18 cellular contexts compared by ENCODE assay signal in genomic region chr1:64921761-64922160, GRCh38. TPM values are rescaled to one million over a fixed set of nuclear protein-coding genes. Genes with fewer than 3 reads are reported as not detected.
DNase-seq lines count a peak whose midpoint lies in the region; ATAC-seq, FAIRE-seq and TF ChIP-seq lines count a peak whose summit lies in the region.
"Had no signal": no experiment of that assay in that cellular context is flagged by ENCODE, and none has a peak within 500 bp of the region (broad histone marks: within the 10 kb centered on the region; RNA-seq: fewer than 3 reads in every experiment).

No MANE protein-coding gene starts in this region.

- H3K79me2 ChIP-seq in hepatocyte, result peaks cover 83% of the 10 kb centered on the region

- H4K20me1 ChIP-seq in hepatocyte (ENCODE audit: insufficient read depth, poor library complexity, severe bottlenecking), result peaks cover 4% of the 10 kb centered on the region

- H3K9me2 ChIP-seq in hepatocyte (replicated peaks; ENCODE audit: insufficient read depth), result no peaks in the 10 kb centered on the region

- TF ChIP-seq CTCF in hepatocyte (IDR thresholded peaks at IDR 0.05; ENCODE audit: poor library complexity), result no peak
- no peak for TF ChIP-seq CTCF in Peyer's patch (IDR thresholded peaks at IDR 0.05)
- no peak for TF ChIP-seq CTCF in heart left ventricle (IDR thresholded peaks at IDR 0.05)

- no peak for ATAC-seq in activated T-cell treated with anti-CD3 and anti-CD28 coated beads, Interleukin-2, amount 50 U/mL, for 4 hours
- ATAC-seq in heart left ventricle (no peak), GM18867 (IDR thresholded peaks at IDR 0.05; ENCODE audit: unreplicated experiment) (no peak)
- ATAC-seq: GM23338, right cardiac atrium had no signal

- H3K27me3 ChIP-seq in hepatocyte (no peaks in the 10 kb centered on the region), small intestine (ENCODE audit: control insufficient read depth in 2 of 2, insufficient read depth in 2 of 2, low read length in 2 of 2) (no peaks in the 10 kb centered on the region), Peyer's patch (no peaks in the 10 kb centered on the region), heart left ventricle (no peaks in the 10 kb centered on the region)
- H3K27me3 ChIP-seq: colonic mucosa, neural progenitor cell had no signal

- H3K27me3 Mint-ChIP-seq in activated T-cell treated with anti-CD3 and anti-CD28 coated beads, Interleukin-2, amount 50 U/mL, for 4 hours (ENCODE audit: low read depth), result no peaks in the 10 kb centered on the region
- no peaks in the 10 kb centered on the region for H3K27me3 Mint-ChIP-seq in activated T-helper 1 cell treated with anti-CD3 and anti-CD28 coated beads, Interleukin-12 subunit alpha, Interleukin-12 subunit beta, Interleukin-2, Interleukin-4 antibody, amounts not matched to agents 30 ng/mL and 10 ng/mL and 1 ng/mL, durations not matched to agents 14 hours and 24 hours and 36 hours (ENCODE audit: insufficient read depth)
- H3K27me3 Mint-ChIP-seq: activated CD8-positive, alpha-beta memory T cell treated with anti-CD3 and anti-CD28 coated beads, Interleukin-2, amount 10 ng/mL, durations not matched to agents 7 days and 5 days had no signal

- H3K9me3 ChIP-seq in hepatocyte (ENCODE audit: low read depth) (no peaks in the 10 kb centered on the region), small intestine (ENCODE audit: control insufficient read depth, low read depth) (no peaks in the 10 kb centered on the region), Peyer's patch (no peaks in the 10 kb centered on the region), heart left ventricle (no peaks in the 10 kb centered on the region)
- H3K9me3 ChIP-seq: colonic mucosa had no signal

- H3K36me3 ChIP-seq in hepatocyte (replicated peaks; ENCODE audit: insufficient read depth, low read depth) (no peaks in the 10 kb centered on the region), small intestine (ENCODE audit: control insufficient read depth in 2 of 2, insufficient read depth in 2 of 2, low read length in 2 of 2) (no peaks in the 10 kb centered on the region), Peyer's patch (no peaks in the 10 kb centered on the region), heart left ventricle (no peaks in the 10 kb centered on the region)
- H3K36me3 ChIP-seq: colonic mucosa, neural progenitor cell had no signal

- peaks cover 18% of the 10 kb centered on the region for H3K36me3 Mint-ChIP-seq in activated T-cell treated with anti-CD3 and anti-CD28 coated beads, Interleukin-2, amount 50 U/mL, for 4 hours (ENCODE audit: insufficient read depth)
- peaks cover 28% of the 10 kb centered on the region for H3K36me3 Mint-ChIP-seq in activated T-helper 1 cell treated with anti-CD3 and anti-CD28 coated beads, Interleukin-12 subunit alpha, Interleukin-12 subunit beta, Interleukin-2, Interleukin-4 antibody, amounts not matched to agents 30 ng/mL and 10 ng/mL and 1 ng/mL, durations not matched to agents 14 hours and 24 hours and 36 hours (ENCODE audit: low read depth)
- H3K36me3 Mint-ChIP-seq: neural progenitor cell had no signal

- FAIRE-seq in small intestine (lab: Jason Lieb, UNC), result no peak

- peak overlapping the region; percentile 44 for H3K4me3 Mint-ChIP-seq in activated T-cell treated with anti-CD3 and anti-CD28 coated beads, Interleukin-2, amount 50 U/mL, for 4 hours
- H3K4me3 Mint-ChIP-seq in activated T-helper 1 cell treated with anti-CD3 and anti-CD28 coated beads, Interleukin-12 subunit alpha, Interleukin-12 subunit beta, Interleukin-2, Interleukin-4 antibody, amounts not matched to agents 30 ng/mL and 10 ng/mL and 1 ng/mL, durations not matched to agents 14 hours and 24 hours and 36 hours, result peak overlapping the region; percentile 58
- H3K4me3 Mint-ChIP-seq: activated CD8-positive, alpha-beta memory T cell treated with anti-CD3 and anti-CD28 coated beads, Interleukin-2, amount 10 ng/mL, durations not matched to agents 7 days and 5 days; GM23338; neural progenitor cell had no signal

- H2AFZ ChIP-seq in hepatocyte, result no peak overlapping the region
- H2AFZ ChIP-seq: GM23338, neural progenitor cell had no signal

- H3K27ac Mint-ChIP-seq in activated T-helper 1 cell treated with anti-CD3 and anti-CD28 coated beads, Interleukin-12 subunit alpha, Interleukin-12 subunit beta, Interleukin-2, Interleukin-4 antibody, amounts not matched to agents 30 ng/mL and 10 ng/mL and 1 ng/mL, durations not matched to agents 14 hours and 24 hours and 36 hours, result peak overlapping the region; percentile 93
- H3K27ac Mint-ChIP-seq: activated CD8-positive, alpha-beta memory T cell treated with anti-CD3 and anti-CD28 coated beads, Interleukin-2, amount 10 ng/mL, durations not matched to agents 7 days and 5 days; GM23338; neural progenitor cell had no signal

- H3K9me3 Mint-ChIP-seq in activated T-cell treated with anti-CD3 and anti-CD28 coated beads, Interleukin-2, amount 50 U/mL, for 4 hours, result no peaks in the 10 kb centered on the region
- H3K9me3 Mint-ChIP-seq in activated T-helper 1 cell treated with anti-CD3 and anti-CD28 coated beads, Interleukin-12 subunit alpha, Interleukin-12 subunit beta, Interleukin-2, Interleukin-4 antibody, amounts not matched to agents 30 ng/mL and 10 ng/mL and 1 ng/mL, durations not matched to agents 14 hours and 24 hours and 36 hours, result no peaks in the 10 kb centered on the region
- H3K9me3 Mint-ChIP-seq: GM23338 had no signal

- no peak for DNase-seq in activated T-cell treated with anti-CD3 and anti-CD28 coated beads, Interleukin-2, amount 50 U/mL, for 4 hours
- no peak for DNase-seq in activated T-cell treated with anti-CD3 and anti-CD28 coated beads, Interleukin-2, amount 50 U/mL, for 1 hour
- DNase-seq in activated T-helper 1 cell treated with anti-CD3 and anti-CD28 coated beads, Interleukin-12 subunit alpha, Interleukin-12 subunit beta, Interleukin-2, Interleukin-4 antibody, amounts not matched to agents 30 ng/mL and 10 ng/mL and 1 ng/mL, durations not matched to agents 14 hours and 24 hours and 36 hours (ENCODE audit: low spot score), result no peak
- no peak for DNase-seq in hepatocyte (ENCODE audit: low spot score)
- peak; percentile 85 for DNase-seq in small intestine
- no peak for DNase-seq in Peyer's patch
- no peak for DNase-seq in heart left ventricle
- DNase-seq: activated CD8-positive, alpha-beta memory T cell treated with anti-CD3 and anti-CD28 coated beads, Interleukin-2, amount 10 ng/mL, durations not matched to agents 7 days and 5 days; amygdala; colonic mucosa; DMS153; NCI-H1048; NCI-H2171 treated with DMSO at 0.1 percent for 48 hours; right cardiac atrium; stimulated activated CD4-positive, alpha-beta T cell treated with anti-CD3 and anti-CD28 coated beads, Interleukin-4, amount 100 ng/mL, for 4 hours had no signal

- no peak overlapping the region for H3K27ac ChIP-seq in hepatocyte
- no peak overlapping the region for H3K27ac ChIP-seq in small intestine (ENCODE audit: low read depth in 1 of 2, low read length in 1 of 2)
- H3K27ac ChIP-seq in Peyer's patch, result peak overlapping the region in 1 of 4 donors; percentile 32
- H3K27ac ChIP-seq in heart left ventricle, result no peak overlapping the region
- H3K27ac ChIP-seq: colonic mucosa, neural progenitor cell had no signal

- TF ChIP-seq POLR2A in Peyer's patch (IDR thresholded peaks at IDR 0.05) (no peak), heart left ventricle (IDR thresholded peaks at IDR 0.05) (no peak)

- H3K4me2 ChIP-seq in hepatocyte, result peak overlapping the region; percentile 25
- H3K4me2 ChIP-seq: GM23338, neural progenitor cell had no signal

- peaks cover 94% of the 10 kb centered on the region for H3K4me1 Mint-ChIP-seq in activated T-cell treated with anti-CD3 and anti-CD28 coated beads, Interleukin-2, amount 50 U/mL, for 4 hours (ENCODE audit: low read depth)
- H3K4me1 Mint-ChIP-seq in activated T-helper 1 cell treated with anti-CD3 and anti-CD28 coated beads, Interleukin-12 subunit alpha, Interleukin-12 subunit beta, Interleukin-2, Interleukin-4 antibody, amounts not matched to agents 30 ng/mL and 10 ng/mL and 1 ng/mL, durations not matched to agents 14 hours and 24 hours and 36 hours (ENCODE audit: low read depth), result peaks cover 87% of the 10 kb centered on the region

- intact Hi-C loops in activated T-helper 1 cell treated with anti-CD3 and anti-CD28 coated beads, Interleukin-12 subunit alpha, Interleukin-12 subunit beta, Interleukin-2, Interleukin-4 antibody, amounts not matched to agents 30 ng/mL and 10 ng/mL and 1 ng/mL, durations not matched to agents 14 hours and 24 hours and 36 hours (cut with micrococcal nuclease), result loop anchor here (1.0 to 5.0 kb wide), 15 partner anchors 9 to 1361 kb away; partner anchors contain the start of gene JAK1
- intact Hi-C loops in heart left ventricle (cut with DNase I), result loop anchor here in 1 of 10 donors (5.0 kb wide), 1 partner anchor 34 kb away; no protein-coding TSS in a partner anchor

- H3K4me1 ChIP-seq in hepatocyte (ENCODE audit: insufficient read depth) (peaks cover 23% of the 10 kb centered on the region), small intestine (ENCODE audit: control insufficient read depth in 2 of 2, insufficient read depth in 1 of 2, low read depth in 1 of 2, low read length in 1 of 2) (peaks cover 15 to 38% of the 10 kb centered on the region in 2 donors), Peyer's patch (peaks cover 0 to 55% (median 15%) of the 10 kb centered on the region in 4 donors), heart left ventricle (peaks cover 13 to 95% (median 57%) of the 10 kb centered on the region in 12 donors)
- H3K4me1 ChIP-seq: neural progenitor cell had no signal

- H3K4me3 ChIP-seq in hepatocyte, result no peak overlapping the region
- H3K4me3 ChIP-seq in small intestine (ENCODE audit: low read depth in 1 of 2, low read length in 2 of 2), result no peak overlapping the region
- no peak overlapping the region for H3K4me3 ChIP-seq in Peyer's patch
- no peak overlapping the region for H3K4me3 ChIP-seq in heart left ventricle
- H3K4me3 ChIP-seq: colonic mucosa, GM23338, neural progenitor cell had no signal

- WGBS in hepatocyte (ENCODE audit: low lambda C conversion rate, missing lambda C conversion rate), result 42% methylated on average over 2 of the region's 2 CpGs
- WGBS in small intestine, 3 donors, result 20 to 49% (median 28%) methylated on average over 2 of the region's 2 CpGs
- 50 to 66% (median 56%) methylated on average over 2 of the region's 2 CpGs for WGBS in heart left ventricle, 4 donors

RNA-seq across cellular contexts. Expression of gene JAK1, which starts 44.6 kb away (rescaled TPM):
- total RNA-seq in activated T-cell treated with anti-CD3 and anti-CD28 coated beads, Interleukin-2, amount 50 U/mL, for 4 hours, result 10 to 100 TPM; 70.3 to 87.5 (median 85.1) TPM
- 102 TPM in 2 replicates for total RNA-seq in activated T-helper 1 cell treated with anti-CD3 and anti-CD28 coated beads, Interleukin-12 subunit alpha, Interleukin-12 subunit beta, Interleukin-2, Interleukin-4 antibody, amounts not matched to agents 30 ng/mL and 10 ng/mL and 1 ng/mL, durations not matched to agents 14 hours and 24 hours and 36 hours
- total RNA-seq in hepatocyte (102 and 104 TPM in 2 replicates), Peyer's patch (100 to 1,000 TPM; 116 to 251 (median 126) TPM), heart left ventricle (100 to 1,000 TPM in 4 of 9 donors, 10 to 100 TPM in 5; 85.6 to 189 (median 96.5) TPM)
- polyA plus RNA-seq in hepatocyte (60.2 and 63.5 TPM in 2 replicates), small intestine (10 to 100 TPM; 29.4 to 33.3 (median 31.9) TPM), heart left ventricle (10 to 100 TPM; 20.5 to 73.7 TPM)
